ENCODE assay signal across 21 cellular contexts in genomic region chr5:116605310-116606070, GRCh38. TPM values are rescaled to one million over a fixed set of nuclear protein-coding genes. Genes with fewer than 3 reads are reported as not detected.
DNase-seq lines count a peak whose midpoint lies in the region; ATAC-seq, FAIRE-seq and TF ChIP-seq lines count a peak whose summit lies in the region.
"Had no signal": no experiment of that assay in that cellular context is flagged by ENCODE, and none has a peak within 500 bp of the region (broad histone marks: within the 10 kb centered on the region; RNA-seq: fewer than 3 reads in every experiment).

No MANE protein-coding gene starts in this region.

- no peak overlapping the region for H4K8ac ChIP-seq in H9 (replicated peaks; ENCODE audit: insufficient read length, low read depth, low read length)

- H3K4me1 Mint-ChIP-seq in H9 (peaks cover 9 to 17% of the 10 kb centered on the region in 2 experiments), astrocyte (ENCODE audit: low read depth, unreplicated experiment) (peaks cover 14% of the 10 kb centered on the region)
- H3K4me1 Mint-ChIP-seq: CD14-positive monocyte; naive thymus-derived CD8-positive, alpha-beta T cell; T-cell had no signal

- H3K4me3 Mint-ChIP-seq in H9 (no peak overlapping the region), astrocyte (ENCODE audit: unreplicated experiment) (no peak overlapping the region)
- H3K4me3 Mint-ChIP-seq: activated T-cell treated with anti-CD3 and anti-CD28 coated beads, Interleukin-2, amount 50 U/mL, for 24 hours; CD14-positive monocyte; naive thymus-derived CD8-positive, alpha-beta T cell; T-cell had no signal

- H3K36me3 Mint-ChIP-seq in H9 (ENCODE audit: insufficient read depth in 1 of 3, low read depth in 3 of 3) = peaks cover 5 to 12% (median 6%) of the 10 kb centered on the region in 3 experiments
- peaks cover 2% of the 10 kb centered on the region for H3K36me3 Mint-ChIP-seq in astrocyte (ENCODE audit: low read depth, unreplicated experiment)
- no peaks in the 10 kb centered on the region for H3K36me3 Mint-ChIP-seq in activated naive CD4-positive, alpha-beta T cell treated with anti-CD3 and anti-CD28 coated beads, Interleukin-2, amount 50 U/mL, for 72 hours
- H3K36me3 Mint-ChIP-seq: CD14-positive monocyte; naive thymus-derived CD8-positive, alpha-beta T cell; T-cell had no signal

- H4K91ac ChIP-seq in H9 (ENCODE audit: insufficient read length, low read depth, low read length) = no peak overlapping the region

- no peaks in the 10 kb centered on the region for H3K23me2 ChIP-seq in H9 (ENCODE audit: insufficient read length, low read depth, low read length, poor library complexity, severe bottlenecking)

- H3K79me2 ChIP-seq in H9 (ENCODE audit: insufficient read depth, low read length) = no peaks in the 10 kb centered on the region
- no peaks in the 10 kb centered on the region for H3K79me2 ChIP-seq in astrocyte (ENCODE audit: insufficient read depth, low read length)
- H3K79me2 ChIP-seq: parathyroid adenoma had no signal

- no peak overlapping the region for H3T11ph ChIP-seq in H9 (ENCODE audit: low read length)

- WGBS in H9 (ENCODE audit: extremely low coverage, insufficient read length, low lambda C conversion rate) = no CpG with 5 or more reads among the region's 4 CpGs

- ATAC-seq in GM21390 (IDR thresholded peaks at IDR 0.05; ENCODE audit: unreplicated experiment) (no peak), GM19035 (IDR thresholded peaks at IDR 0.05; ENCODE audit: unreplicated experiment) (no peak)
- no peak for ATAC-seq in activated naive CD4-positive, alpha-beta T cell treated with anti-CD3 and anti-CD28 coated beads, Interleukin-2, amount 50 U/mL, for 72 hours
- ATAC-seq: naive thymus-derived CD8-positive, alpha-beta T cell; T-cell had no signal

- no peak overlapping the region for H4K5ac ChIP-seq in H9 (ENCODE audit: insufficient read length, low read depth, low read length)

- H3K27ac Mint-ChIP-seq in H9 = peak overlapping the region in 2 of 3 experiments; percentile 5 to 49; a peak in 3 of 7 replicates
- no peak overlapping the region for H3K27ac Mint-ChIP-seq in astrocyte (ENCODE audit: unreplicated experiment)
- H3K27ac Mint-ChIP-seq in activated naive CD4-positive, alpha-beta T cell treated with anti-CD3 and anti-CD28 coated beads, Interleukin-2, amount 50 U/mL, for 72 hours = no peak overlapping the region
- H3K27ac Mint-ChIP-seq: activated T-cell treated with anti-CD3 and anti-CD28 coated beads, Interleukin-2, amount 50 U/mL, for 24 hours; CD14-positive monocyte; naive thymus-derived CD8-positive, alpha-beta T cell; T-cell had no signal

- no peak overlapping the region for H3K27ac ChIP-seq in H9 (ENCODE audit: insufficient read length, low read depth, low read length)
- H3K27ac ChIP-seq in astrocyte (ENCODE audit: low read depth, low read length) = no peak overlapping the region
- H3K27ac ChIP-seq: parathyroid adenoma had no signal

- no peak overlapping the region for H3K18ac ChIP-seq in H9 (ENCODE audit: insufficient read length, low read depth, low read length)

- TF ChIP-seq CTCF in H9 (conservative IDR thresholded peaks at IDR 0.05) (no peak), astrocyte (IDR thresholded peaks at IDR 0.05; ENCODE audit: insufficient read depth, low read depth, low read length) (no peak)

- H3K4me3 ChIP-seq in astrocyte (ENCODE audit: insufficient read depth, low read depth, low read length) = no peak overlapping the region

- no peaks in the 10 kb centered on the region for H3K9me3 ChIP-seq in H9 (ENCODE audit: control insufficient read depth, low read depth, low read length)
- no peaks in the 10 kb centered on the region for H3K9me3 ChIP-seq in astrocyte (ENCODE audit: insufficient read depth, low read depth, low read length)

- H3K23ac ChIP-seq in H9 (ENCODE audit: insufficient read length, low read depth, low read length) = no peak overlapping the region

- H2BK15ac ChIP-seq in H9 (ENCODE audit: low read depth, low read length) = no peak overlapping the region

- no peak overlapping the region for H3K56ac ChIP-seq in H9 (ENCODE audit: insufficient read length, low read depth, low read length)

- no peaks in the 10 kb centered on the region; the same call in 1 of the 2 replicates for H3K27me3 ChIP-seq in H9 (ENCODE audit: insufficient read depth, low read length)
- H3K27me3 ChIP-seq in astrocyte (ENCODE audit: insufficient read depth, low read length) = no peaks in the 10 kb centered on the region

- H4K20me1 ChIP-seq in H9 (ENCODE audit: control insufficient read depth, insufficient read depth, insufficient read length) = no peaks in the 10 kb centered on the region
- H4K20me1 ChIP-seq in astrocyte (ENCODE audit: insufficient read depth, low read length) = no peaks in the 10 kb centered on the region

- H3K14ac ChIP-seq in H9 (ENCODE audit: insufficient read depth, low read length) = no peak overlapping the region

- H3K79me1 ChIP-seq in H9 (ENCODE audit: insufficient read depth, low read depth, low read length, poor library complexity, severe bottlenecking) = no peaks in the 10 kb centered on the region

- DNase-seq in H9 (no peak), astrocyte (ENCODE audit: low read depth) (peak; percentile 1), foreskin melanocyte (peak; percentile 62), retina (peak; percentile 33), HCEC 1CT (no peak)
- no peak for DNase-seq in activated naive CD4-positive, alpha-beta T cell treated with anti-CD3 and anti-CD28 coated beads, Interleukin-2, amount 50 U/mL, for 72 hours (ENCODE audit: low spot score in 2 of 2)
- DNase-seq: activated naive CD4-positive, alpha-beta T cell treated with Interleukin-2 at 50 U/mL for 16 hours; activated T-cell treated with anti-CD3 and anti-CD28 coated beads, Interleukin-2, amount 50 U/mL, for 24 hours; cerebellar nuclear complex; EL; naive thymus-derived CD8-positive, alpha-beta T cell; NCI-H1930; NCI-H774; SHP77 treated with DMSO at 0.1 percent for 48 hours; T-cell had no signal

- no peak overlapping the region for H3K4me2 ChIP-seq in H9 (ENCODE audit: insufficient read depth, insufficient read length, low read length)
- H3K4me2 ChIP-seq in astrocyte (ENCODE audit: low read length) = no peak overlapping the region

- H3K9me3 Mint-ChIP-seq in H9 (peaks cover 8 to 11% of the 10 kb centered on the region in 2 experiments; a peak in 4 of 5 replicates), astrocyte (ENCODE audit: unreplicated experiment) (peaks cover 5% of the 10 kb centered on the region)
- no peaks in the 10 kb centered on the region for H3K9me3 Mint-ChIP-seq in activated naive CD4-positive, alpha-beta T cell treated with anti-CD3 and anti-CD28 coated beads, Interleukin-2, amount 50 U/mL, for 72 hours
- H3K9me3 Mint-ChIP-seq: activated T-cell treated with anti-CD3 and anti-CD28 coated beads, Interleukin-2, amount 50 U/mL, for 24 hours; naive thymus-derived CD8-positive, alpha-beta T cell; T-cell had no signal

- H3K4me1 ChIP-seq in H9 (ENCODE audit: insufficient read depth, low read length) (no peaks in the 10 kb centered on the region), astrocyte (ENCODE audit: insufficient read depth, low read length) (peaks cover 6% of the 10 kb centered on the region)
- H3K4me1 ChIP-seq: parathyroid adenoma had no signal

- no peak overlapping the region for H2BK12ac ChIP-seq in H9 (ENCODE audit: insufficient read length, low read depth, low read length)

- H3K27me3 Mint-ChIP-seq in H9 (ENCODE audit: low read depth) = no peaks in the 10 kb centered on the region; the same call in 1 of the 2 replicates
- H3K27me3 Mint-ChIP-seq in astrocyte (ENCODE audit: low read depth, unreplicated experiment) = no peaks in the 10 kb centered on the region

- H3K4ac ChIP-seq in H9 (ENCODE audit: low read depth, low read length) = no peak overlapping the region

- H2BK5ac ChIP-seq in H9 (ENCODE audit: insufficient read length, low read length) = no peak overlapping the region

- FAIRE-seq in astrocyte (lab: Jason Lieb, UNC) = no peak
- FAIRE-seq: TTC549 had no signal

- H3K9ac ChIP-seq in H9 (ENCODE audit: extremely low read depth, insufficient read length, low read length) (no peak overlapping the region), astrocyte (ENCODE audit: low read length) (no peak overlapping the region)
- H3K9ac ChIP-seq: parathyroid adenoma had no signal

- H2AFZ ChIP-seq in H9 (ENCODE audit: low read length) (no peak overlapping the region), astrocyte (ENCODE audit: low read depth, low read length) (no peak overlapping the region)
- H2AFZ ChIP-seq: parathyroid adenoma had no signal

- H3K36me3 ChIP-seq in astrocyte (ENCODE audit: insufficient read depth, low read length) = no peaks in the 10 kb centered on the region

- no peak overlapping the region for H2BK120ac ChIP-seq in H9 (ENCODE audit: low read depth, low read length, poor library complexity, severe bottlenecking)

- no peak overlapping the region for H2AK5ac ChIP-seq in H9 (ENCODE audit: insufficient read length, low read length)

- no peak overlapping the region for H2BK20ac ChIP-seq in H9 (ENCODE audit: low read depth, low read length, poor library complexity, severe bottlenecking)

RNA-seq across cellular contexts. Expression of gene SEMA6A, which starts 30.9 kb away (rescaled TPM):
- total RNA-seq in H9 (2021) = 335 and 354 TPM in 2 replicates
- 21.3 and 34.2 TPM in 2 replicates for total RNA-seq in astrocyte
- under 1 TPM in 1 of 2 donors, not detected in 1; 0.18 TPM for total RNA-seq in activated naive CD4-positive, alpha-beta T cell treated with anti-CD3 and anti-CD28 coated beads, Interleukin-2, amount 50 U/mL, for 72 hours
- total RNA-seq: naive thymus-derived CD8-positive, alpha-beta T cell; OCI-LY7 had no signal

Comparison
In these comparisons a context has a peak if more than half of its experiments do, and no peak if none do; other contexts are left out.
1. DNase-seq: peak in astrocyte (single experiment), foreskin melanocyte (single experiment) and retina (single experiment); none in H9 (single experiment), activated naive CD4-positive, alpha-beta T cell treated with anti-CD3 and anti-CD28 coated beads, Interleukin-2, amount 50 U/mL, for 72 hours (0 of 2) and HCEC 1CT (single experiment).
2. H3K27ac Mint-ChIP-seq: peak in H9 (2 of 3); none in astrocyte (single experiment) and activated naive CD4-positive, alpha-beta T cell treated with anti-CD3 and anti-CD28 coated beads, Interleukin-2, amount 50 U/mL, for 72 hours (0 of 2).
3. RNA of gene SEMA6A, which starts 30.9 kb away (total RNA-seq): 335 to 354 TPM in H9 and 21.3 to 34.2 TPM in astrocyte; 0.18 TPM in activated naive CD4-positive, alpha-beta T cell treated with anti-CD3 and anti-CD28 coated beads, Interleukin-2, amount 50 U/mL, for 72 hours; every median in the first group is over 10 times any median in the second.